Comparison of ENCODE assay signal across 12 cellular contexts in the genomic region with DNA sequence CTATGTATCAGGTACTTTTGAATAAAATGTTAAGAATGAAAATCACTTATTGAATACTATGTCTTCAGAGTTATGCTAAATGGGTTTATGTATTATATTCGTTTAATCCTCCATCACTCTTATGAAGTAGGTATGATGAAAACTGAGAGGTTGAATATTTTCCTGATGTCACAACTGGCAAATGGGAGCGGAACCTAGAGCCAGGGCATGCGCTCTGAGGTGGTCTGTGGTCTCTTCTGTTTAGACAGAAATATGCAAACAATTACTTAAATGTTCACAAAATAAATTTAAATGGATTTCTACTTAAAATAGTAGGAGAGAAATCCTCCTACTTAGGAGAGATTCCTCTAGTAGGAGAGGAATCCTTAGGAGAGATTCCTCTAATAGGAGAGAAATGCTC. TPM values are rescaled to one million over a fixed set of nuclear protein-coding genes. Genes with fewer than 3 reads are reported as not detected.
A peak's percentile ranks its signal among the peaks of the same experiment; 100 is the strongest.
DNase-seq lines count a peak whose midpoint lies in the region; ATAC-seq and TF ChIP-seq lines count a peak whose summit lies in the region.
"Had no signal": no experiment of that assay in that cellular context is flagged by ENCODE, and none has a peak within 500 bp of the region (broad histone marks: within the 10 kb centered on the region; RNA-seq: fewer than 3 reads in every experiment).

No MANE protein-coding gene starts in this region.

- H3K36me3 ChIP-seq in Caco-2 (ENCODE audit: control insufficient read depth, insufficient read depth, low read length) (no peaks in the 10 kb centered on the region), SJSA1 (no peaks in the 10 kb centered on the region), fibroblast of lung (ENCODE audit: control insufficient read depth, insufficient read depth, low read length) (no peaks in the 10 kb centered on the region), trophoblast cell (ENCODE audit: control insufficient read depth in 1 of 2, insufficient read depth in 2 of 2, low read length in 2 of 2) (no peaks in the 10 kb centered on the region)

- H3K4me1 ChIP-seq in Caco-2 = peaks cover 74% of the 10 kb centered on the region
- H3K4me1 ChIP-seq in SJSA1 (replicated peaks) = peaks cover 57% of the 10 kb centered on the region
- H3K4me1 ChIP-seq in fibroblast of lung (ENCODE audit: control insufficient read depth, extremely low read depth, insufficient read depth, low read length) = peaks cover 6% of the 10 kb centered on the region
- H3K4me1 ChIP-seq in trophoblast cell (ENCODE audit: control insufficient read depth in 1 of 2, insufficient read depth in 2 of 2, low read length in 2 of 2) = peaks cover 5 to 9% of the 10 kb centered on the region in 2 experiments

- DNase-seq in Caco-2 (no peak), SJSA1 (ENCODE audit: low read depth in 1 of 2, low spot score in 2 of 2) (peak in 1 of 2 experiments; percentile 60), fibroblast of lung (ENCODE audit: low read depth in 2 of 2) (peak in 1 of 2 donors; percentile 56), trophoblast cell (peak in 1 of 2 donors; percentile 12), HK-2 (ENCODE audit: unreplicated experiment) (no peak), RPMI8226 (no peak)
- DNase-seq in activated CD4-positive, alpha-beta T cell treated with anti-CD3 and anti-CD28 coated beads for 36 hours = no peak
- DNase-seq: activated CD4-positive, alpha-beta T cell treated with anti-CD3 and anti-CD28 coated beads, Interleukin-2, amount 10 ng/mL, durations not matched to agents 24 days and 14 days; NCI-H2029 had no signal

- no peak overlapping the region for H2AK5ac ChIP-seq in trophoblast cell (ENCODE audit: low read length)

- CTCF ChIA-PET in Caco-2 (lab: Charles Lee) = interaction anchor here (0.7 kb wide), 1 partner anchor 23 kb away, joined by 4 read pairs; no protein-coding TSS in a partner anchor
- CTCF ChIA-PET in activated CD4-positive, alpha-beta T cell treated with anti-CD3 and anti-CD28 coated beads for 36 hours (lab: Charles Lee) = interaction anchor here (1.0 kb wide), 1 partner anchor 11 kb away, joined by 5 read pairs; no protein-coding TSS in a partner anchor

- POLR2A ChIA-PET in Caco-2 (lab: Charles Lee) = interaction anchor here (0.6 to 2.2 kb wide), 5 partner anchors 11 to 48 kb away, joined by 4 to 8 read pairs (median 5); no protein-coding TSS in a partner anchor
- POLR2A ChIA-PET in activated CD4-positive, alpha-beta T cell treated with anti-CD3 and anti-CD28 coated beads for 36 hours (lab: Charles Lee) = no interaction called here

- no peak overlapping the region for H2BK5ac ChIP-seq in trophoblast cell (ENCODE audit: low read depth, low read length, poor library complexity)

- H3K14ac ChIP-seq in trophoblast cell (ENCODE audit: low read length) = no peak overlapping the region

- peaks cover 11% of the 10 kb centered on the region for H3K36me3 Mint-ChIP-seq in Caco-2 (ENCODE audit: insufficient read depth, unreplicated experiment)
- no peaks in the 10 kb centered on the region for H3K36me3 Mint-ChIP-seq in activated CD4-positive, alpha-beta T cell treated with anti-CD3 and anti-CD28 coated beads for 36 hours (ENCODE audit: low read depth)

- WGBS in trophoblast cell (ENCODE audit: extremely low coverage, insufficient coverage, insufficient read length) = no CpG with 5 or more reads among the region's 3 CpGs

- H3K4me3 ChIP-seq in Caco-2 (ENCODE audit: low read depth, low read length) (no peak overlapping the region), SJSA1 (no peak overlapping the region), fibroblast of lung (replicated peaks in 1 of 4; ENCODE audit: control extremely low read depth in 1 of 4, insufficient read depth in 1 of 4, low read depth in 3 of 4, low read length in 4 of 4) (no peak overlapping the region), trophoblast cell (ENCODE audit: low read depth, low read length) (no peak overlapping the region)

- H2BK120ac ChIP-seq in trophoblast cell (ENCODE audit: insufficient read depth, low read length, poor library complexity) = no peak overlapping the region

- H3K9me3 Mint-ChIP-seq in Caco-2 (ENCODE audit: unreplicated experiment) = no peaks in the 10 kb centered on the region
- no peaks in the 10 kb centered on the region for H3K9me3 Mint-ChIP-seq in activated CD4-positive, alpha-beta T cell treated with anti-CD3 and anti-CD28 coated beads for 36 hours (ENCODE audit: low read depth)
- H3K9me3 Mint-ChIP-seq: activated CD4-positive, alpha-beta T cell treated with anti-CD3 and anti-CD28 coated beads, Interleukin-2, amount 10 ng/mL, durations not matched to agents 24 days and 14 days; activated T-helper 17 cell treated with anti-CD3 and anti-CD28 coated beads, Interleukin-2, amount 50 U/mL, for 72 hours; T-helper 1 cell treated with Interleukin-12 subunit alpha and Interleukin-12 subunit beta and Interleukin-4 antibody, amounts not matched to agents 30 μg/mL and 1 μg/mL, for 36 hours had no signal

- no peak overlapping the region for H4K91ac ChIP-seq in trophoblast cell (ENCODE audit: low read depth, low read length)

- H4K20me1 ChIP-seq in fibroblast of lung (ENCODE audit: control insufficient read depth, extremely low read depth, insufficient read depth, low read length) = no peaks in the 10 kb centered on the region

- H3K27ac Mint-ChIP-seq in Caco-2 (ENCODE audit: unreplicated experiment) = peak overlapping the region; percentile 97
- no peak overlapping the region for H3K27ac Mint-ChIP-seq in activated CD4-positive, alpha-beta T cell treated with anti-CD3 and anti-CD28 coated beads for 36 hours
- H3K27ac Mint-ChIP-seq: activated CD4-positive, alpha-beta T cell treated with anti-CD3 and anti-CD28 coated beads, Interleukin-2, amount 10 ng/mL, durations not matched to agents 24 days and 14 days; activated T-helper 17 cell treated with anti-CD3 and anti-CD28 coated beads, Interleukin-2, amount 50 U/mL, for 72 hours; T-helper 1 cell treated with Interleukin-12 subunit alpha and Interleukin-12 subunit beta and Interleukin-4 antibody, amounts not matched to agents 30 μg/mL and 1 μg/mL, for 36 hours had no signal

- H3K23ac ChIP-seq in trophoblast cell (ENCODE audit: low read length) = no peak overlapping the region

- H3K9me3 ChIP-seq in Caco-2 (no peaks in the 10 kb centered on the region), SJSA1 (replicated peaks) (0 out of 2 replicates have a peak, but pooled peaks cover 4% of the 10 kb centered on the region), fibroblast of lung (ENCODE audit: control insufficient read depth, insufficient read depth, low read depth, low read length) (no peaks in the 10 kb centered on the region), trophoblast cell (ENCODE audit: insufficient read depth, low read depth, low read length) (no peaks in the 10 kb centered on the region)

- H3K4me1 Mint-ChIP-seq in Caco-2 (ENCODE audit: low read depth, unreplicated experiment) = peaks cover 27% of the 10 kb centered on the region
- no peaks in the 10 kb centered on the region for H3K4me1 Mint-ChIP-seq in activated CD4-positive, alpha-beta T cell treated with anti-CD3 and anti-CD28 coated beads for 36 hours
- H3K4me1 Mint-ChIP-seq: activated CD4-positive, alpha-beta T cell treated with anti-CD3 and anti-CD28 coated beads, Interleukin-2, amount 10 ng/mL, durations not matched to agents 24 days and 14 days; activated T-helper 17 cell treated with anti-CD3 and anti-CD28 coated beads, Interleukin-2, amount 50 U/mL, for 72 hours had no signal

- TF ChIP-seq CTCF in Caco-2 (IDR thresholded peaks at IDR 0.05; ENCODE audit: insufficient read depth in 1 of 2, low read depth in 1 of 2, low read length in 1 of 2, severe bottlenecking in 1 of 2, unreplicated experiment in 1 of 2) = no peak
- TF ChIP-seq CTCF in fibroblast of lung (conservative IDR thresholded peaks at IDR 0.05 in 1 of 2, IDR thresholded peaks at IDR 0.05 in 1 of 2; ENCODE audit: low read depth in 1 of 2, low read length in 2 of 2) = no peak

- BruUV-seq in Caco-2 (replicated peaks; lab: Mats Ljungman, UMichigan) = TSS peak; percentile 79

- peak overlapping the region; percentile 49 for H2BK12ac ChIP-seq in trophoblast cell (ENCODE audit: low read length)

- peaks cover 5% of the 10 kb centered on the region for H3K79me1 ChIP-seq in trophoblast cell (ENCODE audit: low read length)

- H3K4ac ChIP-seq in trophoblast cell (ENCODE audit: low read depth, low read length) = no peak overlapping the region

- H3K79me2 ChIP-seq in fibroblast of lung (ENCODE audit: control insufficient read depth, insufficient read depth, low read length) = no peaks in the 10 kb centered on the region
- no peaks in the 10 kb centered on the region for H3K79me2 ChIP-seq in trophoblast cell (ENCODE audit: control insufficient read depth, insufficient read depth, low read length, poor library complexity)

- H3K4me2 ChIP-seq in fibroblast of lung (ENCODE audit: extremely low read depth, insufficient read depth, low read length) (no peak overlapping the region), trophoblast cell (ENCODE audit: low read length) (no peak overlapping the region)

- no peaks in the 10 kb centered on the region for H3K27me3 Mint-ChIP-seq in Caco-2 (ENCODE audit: insufficient read depth, unreplicated experiment)
- no peaks in the 10 kb centered on the region for H3K27me3 Mint-ChIP-seq in activated CD4-positive, alpha-beta T cell treated with anti-CD3 and anti-CD28 coated beads for 36 hours
- H3K27me3 Mint-ChIP-seq: activated T-helper 17 cell treated with anti-CD3 and anti-CD28 coated beads, Interleukin-2, amount 50 U/mL, for 72 hours had no signal

- intact Hi-C loops in Caco-2 (cut with micrococcal nuclease; ENCODE audit: unreplicated experiment) = loop anchor here (1.0 kb wide), 3 partner anchors 11 to 47 kb away; partner anchors contain the start of gene UTRN
- intact Hi-C loops in activated CD4-positive, alpha-beta T cell treated with anti-CD3 and anti-CD28 coated beads for 36 hours (cut with DNase I, micrococcal nuclease) = loop anchor here in 1 of 2 experiments (5.0 kb wide), 1 partner anchor 219 kb away; no protein-coding TSS in a partner anchor

- H3K18ac ChIP-seq in trophoblast cell (ENCODE audit: low read length) = no peak overlapping the region

- no peak for ATAC-seq in GM21381 (IDR thresholded peaks at IDR 0.05; ENCODE audit: unreplicated experiment)
- ATAC-seq in activated CD4-positive, alpha-beta T cell treated with anti-CD3 and anti-CD28 coated beads for 36 hours = no peak
- ATAC-seq: activated T-helper 17 cell treated with anti-CD3 and anti-CD28 coated beads, Interleukin-2, amount 50 U/mL, for 72 hours had no signal

- no peak overlapping the region for H4K8ac ChIP-seq in trophoblast cell (ENCODE audit: low read depth, low read length)

- H3K27ac ChIP-seq in SJSA1 (peak overlapping the region; percentile 99), fibroblast of lung (ENCODE audit: insufficient read depth, low read length) (peak overlapping the region; percentile 58), trophoblast cell (ENCODE audit: low read depth, low read length) (peak overlapping the region; percentile 79)

- no peak overlapping the region for H4K12ac ChIP-seq in trophoblast cell (ENCODE audit: low read depth, low read length)

- no peaks in the 10 kb centered on the region for H3K27me3 ChIP-seq in Caco-2 (replicated peaks; ENCODE audit: control insufficient read depth, insufficient read depth, low read length)
- no peaks in the 10 kb centered on the region for H3K27me3 ChIP-seq in SJSA1 (replicated peaks)
- no peaks in the 10 kb centered on the region for H3K27me3 ChIP-seq in fibroblast of lung (ENCODE audit: control insufficient read depth, insufficient read depth, low read length)
- H3K27me3 ChIP-seq in trophoblast cell (ENCODE audit: insufficient read depth, low read length) = no peaks in the 10 kb centered on the region

- peak overlapping the region; percentile 68 for H3K4me3 Mint-ChIP-seq in Caco-2 (ENCODE audit: unreplicated experiment)
- H3K4me3 Mint-ChIP-seq in activated CD4-positive, alpha-beta T cell treated with anti-CD3 and anti-CD28 coated beads for 36 hours = no peak overlapping the region
- H3K4me3 Mint-ChIP-seq: activated CD4-positive, alpha-beta T cell treated with anti-CD3 and anti-CD28 coated beads, Interleukin-2, amount 10 ng/mL, durations not matched to agents 24 days and 14 days; activated T-helper 17 cell treated with anti-CD3 and anti-CD28 coated beads, Interleukin-2, amount 50 U/mL, for 72 hours; T-helper 1 cell treated with Interleukin-12 subunit alpha and Interleukin-12 subunit beta and Interleukin-4 antibody, amounts not matched to agents 30 μg/mL and 1 μg/mL, for 36 hours had no signal

- H3K9ac ChIP-seq in fibroblast of lung (ENCODE audit: insufficient read depth, low read length) (no peak overlapping the region), trophoblast cell (ENCODE audit: low read length) (no peak overlapping the region)

- H2AFZ ChIP-seq in fibroblast of lung (ENCODE audit: low read length) (no peak overlapping the region), trophoblast cell (ENCODE audit: insufficient read depth, low read length, poor library complexity) (no peak overlapping the region)

RNA-seq across cellular contexts. Expression of gene UTRN, which starts 21.3 kb away (rescaled TPM):
- total RNA-seq in Caco-2 (2022) (216 and 233 TPM in 2 replicates), fibroblast of lung (93.2 and 130 TPM in 2 replicates)
- total RNA-seq in SJSA1 (2014; rRNA removed; shearing (Covaris generic)) = 113 and 143 TPM in 2 replicates
- 37.8 and 43.9 TPM in 2 replicates for polyA plus RNA-seq in fibroblast of lung
- 25.5 and 37.2 TPM in 2 replicates for polyA plus RNA-seq in fibroblast of lung (2012)
- 72.9 and 86.0 TPM in 2 replicates for polyA minus RNA-seq in fibroblast of lung (ENCODE audit: low replicate concordance)
- 23.2 and 24.1 TPM in 2 replicates for polyA plus RNA-seq in trophoblast cell (2013)
- 10 to 100 TPM; 43.4 to 46.2 TPM for total RNA-seq in activated CD4-positive, alpha-beta T cell treated with anti-CD3 and anti-CD28 coated beads for 36 hours
